Comparison of ENCODE assay signal across 9 cellular contexts in the genomic region with DNA sequence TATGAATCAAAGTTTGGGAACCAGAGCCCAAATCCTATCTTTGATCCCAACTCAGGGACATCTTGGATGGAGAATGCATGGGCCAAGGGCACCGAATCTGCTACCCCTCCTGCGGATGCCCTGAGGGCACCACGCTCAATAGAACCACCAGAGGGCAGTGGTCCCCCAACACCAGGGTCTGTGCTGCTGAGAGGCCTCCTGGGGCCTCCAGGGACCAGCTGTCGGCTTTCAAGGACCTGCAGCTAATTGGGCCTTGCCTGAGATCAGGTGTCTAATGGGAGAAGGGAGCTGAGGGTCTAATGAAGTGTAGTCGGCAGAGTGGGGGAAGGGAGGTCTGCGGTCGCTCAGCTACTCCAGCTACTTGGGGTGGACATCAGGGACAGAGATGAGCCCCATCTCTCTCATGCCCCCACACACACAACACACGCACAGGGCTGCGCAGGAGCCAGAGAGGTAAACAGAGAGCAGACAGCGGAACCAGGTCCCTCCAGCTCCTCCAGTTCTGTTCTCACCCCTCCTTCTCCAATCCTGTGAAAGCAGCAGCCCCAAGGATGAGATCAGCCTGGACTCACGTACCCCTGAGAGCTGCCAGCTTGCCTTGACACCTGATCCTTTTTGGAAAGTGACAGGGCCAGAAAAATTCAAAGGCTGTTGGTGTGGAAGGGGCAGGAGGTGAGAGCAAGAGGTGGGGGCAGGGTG. TPM values are rescaled to one million over a fixed set of nuclear protein-coding genes. Genes with fewer than 3 reads are reported as not detected.
DNase-seq lines count a peak whose midpoint lies in the region; FAIRE-seq and TF ChIP-seq lines count a peak whose summit lies in the region.
"Had no signal": no experiment of that assay in that cellular context is flagged by ENCODE, and none has a peak within 500 bp of the region (broad histone marks: within the 10 kb centered on the region; RNA-seq: fewer than 3 reads in every experiment).

No MANE protein-coding gene starts in this region.

- H3K4me2 ChIP-seq in endothelial cell of umbilical vein (ENCODE audit: insufficient read depth, low read length) = no peak overlapping the region

- FAIRE-seq in endothelial cell of umbilical vein (lab: Jason Lieb, UNC) = peak; percentile 82
- FAIRE-seq: A204.1 had no signal

- no TSS peak for BruUV-seq in endothelial cell of umbilical vein (replicated peaks; lab: Mats Ljungman, UMichigan)

- H2AFZ ChIP-seq in endothelial cell of umbilical vein (ENCODE audit: low read depth, low read length) = no peak overlapping the region

- H3K9me1 ChIP-seq in endothelial cell of umbilical vein (replicated peaks; ENCODE audit: control insufficient read depth, extremely low read depth, insufficient read depth, low read length) = no peaks in the 10 kb centered on the region

- no peaks in the 10 kb centered on the region for H4K20me1 ChIP-seq in endothelial cell of umbilical vein (replicated peaks; ENCODE audit: control insufficient read depth, extremely low read depth, insufficient read depth, low read length)

- H3K27me3 ChIP-seq in endothelial cell of umbilical vein (ENCODE audit: control insufficient read depth in 2 of 2, insufficient read depth in 2 of 2, low read length in 2 of 2) = no peaks in the 10 kb centered on the region
- H3K27me3 ChIP-seq in muscle layer of colon (ENCODE audit: control insufficient read depth in 1 of 2, insufficient read depth in 2 of 2, low read length in 2 of 2) = no peaks in the 10 kb centered on the region

- no peak overlapping the region for H3K4me3 ChIP-seq in endothelial cell of umbilical vein (replicated peaks in 1 of 3; ENCODE audit: insufficient read depth in 1 of 3, low read depth in 1 of 3, low read length in 3 of 3)
- H3K4me3 ChIP-seq in muscle layer of colon (ENCODE audit: low read depth in 1 of 2, low read length in 2 of 2) = no peak overlapping the region

- H3K36me3 ChIP-seq in endothelial cell of umbilical vein (ENCODE audit: control insufficient read depth in 2 of 2, extremely low read depth in 1 of 2, insufficient read depth in 2 of 2, low read length in 2 of 2) (peaks cover 0 to 50% of the 10 kb centered on the region in 2 experiments), muscle layer of colon (ENCODE audit: insufficient read depth, low read length) (peaks cover 85% of the 10 kb centered on the region)

- peaks cover 9% of the 10 kb centered on the region for H3K4me1 ChIP-seq in endothelial cell of umbilical vein (ENCODE audit: control insufficient read depth, extremely low read depth, insufficient read depth, low read length)
- H3K4me1 ChIP-seq in muscle layer of colon (ENCODE audit: insufficient read depth, low read length) = peaks cover 15% of the 10 kb centered on the region

- TF ChIP-seq POLR2A in endothelial cell of umbilical vein (IDR thresholded peaks at IDR 0.05; ENCODE audit: low read depth, low read length) = no peak

- H3K9me3 ChIP-seq in endothelial cell of umbilical vein (replicated peaks; ENCODE audit: control insufficient read depth, insufficient read depth, low read length) (no peaks in the 10 kb centered on the region), muscle layer of colon (ENCODE audit: low read length) (no peaks in the 10 kb centered on the region)

- peak; percentile 73 to 82 for TF ChIP-seq CTCF in endothelial cell of umbilical vein (IDR thresholded peaks at IDR 0.05; ENCODE audit: extremely low read depth in 1 of 2, insufficient read depth in 1 of 2, low read depth in 1 of 2, low read length in 2 of 2)

- DNase-seq in NK-92 treated with Interleukin-12 subunit alpha and Interleukin-12 subunit beta, amount 100 ng/mL, for 24 hours (lab: John Stamatoyannopoulos, UW) = peak; percentile 42
- DNase-seq in NK-92 (lab: John Stamatoyannopoulos, UW; ENCODE audit: unreplicated experiment) (no peak), HuH-7 (ENCODE audit: low spot score) (peak; percentile 54), NOMO-1 treated with dmso at 0.1 percent for 144 hours (lab: John Stamatoyannopoulos, UW; ENCODE audit: unreplicated experiment) (peak; percentile 21), endothelial cell of umbilical vein (ENCODE audit: low read depth, low spot score) (peak; percentile 65)
- DNase-seq in activated CD8-positive, alpha-beta memory T cell treated with anti-CD3 and anti-CD28 coated beads, Interleukin-2, amount 50 U/mL, for 4 hours = peak; percentile 80
- DNase-seq in stimulated activated CD8-positive, alpha-beta memory T cell treated with anti-CD3 and anti-CD28 coated beads, Interleukin-7, amount 100 ng/mL, for 24 hours (ENCODE audit: low read depth) = peak; percentile 47

- H3K79me2 ChIP-seq in endothelial cell of umbilical vein (ENCODE audit: control insufficient read depth, insufficient read depth, low read length) = no peaks in the 10 kb centered on the region

- H3K27ac ChIP-seq in endothelial cell of umbilical vein (ENCODE audit: insufficient read depth, low read depth, low read length) (no peak overlapping the region), muscle layer of colon (ENCODE audit: low read depth, low read length) (no peak overlapping the region)

- dilution Hi-C loops in endothelial cell of umbilical vein (cut with MboI; ENCODE audit: extremely low pct_ligation_motif_present, low sequenced_read_pairs) = loop anchor here (10.0 kb wide), 1 partner anchor 58 kb away; no protein-coding TSS in a partner anchor

- CTCF ChIA-PET in endothelial cell of umbilical vein (lab: Charles Lee) = interaction anchor here (0.6 to 34.5 kb wide), 19 partner anchors 8 to 360 kb away, joined by 3 to 1267 read pairs (median 10); a partner anchor contains a TSS

- H3K9ac ChIP-seq in endothelial cell of umbilical vein (replicated peaks; ENCODE audit: extremely low read depth, insufficient read depth, low read length) (no peak overlapping the region), muscle layer of colon (ENCODE audit: low read length) (peak overlapping the region; percentile 45)

- POLR2A ChIA-PET in endothelial cell of umbilical vein (lab: Charles Lee) = interaction anchor here (1.0 to 1.7 kb wide), 4 partner anchors 47 to 57 kb away, joined by 3 to 19 read pairs (median 4); a partner anchor contains a TSS

- intact Hi-C loops in endothelial cell of umbilical vein (cut with micrococcal nuclease) = loop anchor here (1.0 to 10.0 kb wide), 5 partner anchors 16 to 358 kb away; a partner anchor contains a TSS

TF ChIP-seq in endothelial cell of umbilical vein, 7 proteins besides CTCF, POLR2A, EP300 and RAD21:
- TF ChIP-seq FOS (IDR thresholded peaks at IDR 0.05; ENCODE audit: borderline replicate concordance, insufficient read depth, low read length) (no peak), MYC (IDR thresholded peaks at IDR 0.05; ENCODE audit: low read depth, low read length) (no peak), GATA2 (IDR thresholded peaks at IDR 0.05; ENCODE audit: insufficient read depth, insufficient read length, low read depth, low read length) (no peak), JUN (IDR thresholded peaks at IDR 0.05; ENCODE audit: borderline replicate concordance, insufficient read depth, insufficient read length, low read depth) (no peak), POLR2AphosphoS5 (IDR thresholded peaks at IDR 0.05; ENCODE audit: insufficient read depth, low read depth, low read length) (no peak), EZH2 (IDR thresholded peaks at IDR 0.05; ENCODE audit: borderline replicate concordance, low read depth, low read length, severe bottlenecking) (no peak)
- TF ChIP-seq, protein P1, sequence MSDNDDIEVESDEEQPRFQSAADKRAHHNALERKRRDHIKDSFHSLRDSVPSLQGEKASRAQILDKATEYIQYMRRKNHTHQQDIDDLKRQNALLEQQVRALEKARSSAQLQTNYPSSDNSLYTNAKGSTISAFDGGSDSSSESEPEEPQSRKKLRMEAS (IDR thresholded peaks at IDR 0.05; ENCODE audit: insufficient read depth, insufficient read length) = no peak

RNA-seq across cellular contexts. Expression of a gene that starts 34.9 kb away (rescaled TPM):
- 39.8 and 41.7 TPM in 2 replicates for total RNA-seq in endothelial cell of umbilical vein
- 15.4 and 16.8 TPM in 2 replicates for polyA plus RNA-seq in endothelial cell of umbilical vein
- polyA plus RNA-seq in endothelial cell of umbilical vein (2011; cell fraction: cytosol; rRNA removed) = 17.9 and 19.4 TPM in 2 replicates
- polyA plus RNA-seq in endothelial cell of umbilical vein (2011; cell fraction: nucleus; rRNA removed) = 19.4 and 23.4 TPM in 2 replicates
- 13.3 and 19.0 TPM in 2 replicates for polyA plus RNA-seq in endothelial cell of umbilical vein (2012)
- polyA minus RNA-seq in endothelial cell of umbilical vein = 38.0 and 39.1 TPM in 2 replicates
- 107 TPM for polyA minus RNA-seq in endothelial cell of umbilical vein (2011; cell fraction: cytosol; rRNA and poly(A)+ RNA removed)
- polyA minus RNA-seq in endothelial cell of umbilical vein (2011; cell fraction: nucleus; rRNA and poly(A)+ RNA removed) = 47.6 and 55.9 TPM in 2 replicates

RNA-seq across cellular contexts. Expression of a gene that starts 48.0 kb away (rescaled TPM):
- total RNA-seq in endothelial cell of umbilical vein = 41.8 and 49.0 TPM in 2 replicates
- polyA plus RNA-seq in endothelial cell of umbilical vein = 33.7 and 36.3 TPM in 2 replicates
- 19.6 and 22.7 TPM in 2 replicates for polyA plus RNA-seq in endothelial cell of umbilical vein (2011; cell fraction: cytosol; rRNA removed)
- 66.4 and 67.8 TPM in 2 replicates for polyA plus RNA-seq in endothelial cell of umbilical vein (2011; cell fraction: nucleus; rRNA removed)
- polyA plus RNA-seq in endothelial cell of umbilical vein (2012) = 4.7 and 8.1 TPM in 2 replicates
- 87.9 and 88.7 TPM in 2 replicates for polyA minus RNA-seq in endothelial cell of umbilical vein
- 55.5 TPM for polyA minus RNA-seq in endothelial cell of umbilical vein (2011; cell fraction: cytosol; rRNA and poly(A)+ RNA removed)
- polyA minus RNA-seq in endothelial cell of umbilical vein (2011; cell fraction: nucleus; rRNA and poly(A)+ RNA removed) = 89.1 and 98.8 TPM in 2 replicates
